In the genomic region with DNA sequence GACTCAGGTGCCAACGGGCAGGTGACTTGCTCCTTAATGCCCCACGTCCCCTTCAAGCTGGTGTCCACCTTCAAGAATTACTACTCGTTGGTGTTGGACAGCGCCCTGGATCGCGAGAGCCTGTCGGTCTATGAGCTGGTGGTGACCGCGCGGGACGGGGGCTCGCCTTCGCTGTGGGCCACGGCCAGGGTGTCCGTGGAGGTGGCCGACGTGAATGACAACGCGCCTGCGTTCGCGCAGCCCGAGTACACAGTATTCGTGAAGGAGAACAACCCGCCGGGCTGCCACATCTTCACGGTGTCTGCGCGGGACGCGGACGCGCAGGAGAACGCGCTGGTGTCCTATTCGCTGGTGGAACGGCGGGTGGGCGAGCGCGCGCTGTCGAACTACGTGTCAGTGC, we compare ENCODE assay signal across 6 cellular contexts. TPM values are rescaled to one million over a fixed set of nuclear protein-coding genes. Genes with fewer than 3 reads are reported as not detected.
"Had no signal": no experiment of that assay in that cellular context is flagged by ENCODE, and none has a peak within 500 bp of the region (broad histone marks: within the 10 kb centered on the region; RNA-seq: fewer than 3 reads in every experiment).

No MANE protein-coding gene starts in this region.

RNA-seq across cellular contexts. Expression of a gene that starts 1.5 kb away (rescaled TPM):
- total RNA-seq: HepG2, HT-29, K562 had no signal
- polyA plus RNA-seq: HepG2, IgD-negative memory B cell, K562 had no signal

RNA-seq across cellular contexts. Expression of a gene that starts 7.2 kb away (rescaled TPM):
- total RNA-seq: HepG2, HT-29, HT1080, IMR-90, K562 had no signal
- polyA plus RNA-seq: HepG2, IgD-negative memory B cell, IMR-90, K562 had no signal

RNA-seq across cellular contexts. Expression of a gene that starts 13.4 kb away (rescaled TPM):
- total RNA-seq: HepG2, HT-29, K562 had no signal
- polyA plus RNA-seq: HepG2, IgD-negative memory B cell, K562 had no signal

RNA-seq across cellular contexts. Expression of a gene that starts 19.4 kb away (rescaled TPM):
- total RNA-seq: HepG2, HT-29, K562 had no signal
- polyA plus RNA-seq: HepG2, IgD-negative memory B cell, K562 had no signal

RNA-seq across cellular contexts. Expression of a gene that starts 34.0 kb away (rescaled TPM):
- total RNA-seq: HepG2, HT-29, HT1080, IMR-90, K562 had no signal
- polyA plus RNA-seq: HepG2, IgD-negative memory B cell, IMR-90, K562 had no signal
